In the genomic region with DNA sequence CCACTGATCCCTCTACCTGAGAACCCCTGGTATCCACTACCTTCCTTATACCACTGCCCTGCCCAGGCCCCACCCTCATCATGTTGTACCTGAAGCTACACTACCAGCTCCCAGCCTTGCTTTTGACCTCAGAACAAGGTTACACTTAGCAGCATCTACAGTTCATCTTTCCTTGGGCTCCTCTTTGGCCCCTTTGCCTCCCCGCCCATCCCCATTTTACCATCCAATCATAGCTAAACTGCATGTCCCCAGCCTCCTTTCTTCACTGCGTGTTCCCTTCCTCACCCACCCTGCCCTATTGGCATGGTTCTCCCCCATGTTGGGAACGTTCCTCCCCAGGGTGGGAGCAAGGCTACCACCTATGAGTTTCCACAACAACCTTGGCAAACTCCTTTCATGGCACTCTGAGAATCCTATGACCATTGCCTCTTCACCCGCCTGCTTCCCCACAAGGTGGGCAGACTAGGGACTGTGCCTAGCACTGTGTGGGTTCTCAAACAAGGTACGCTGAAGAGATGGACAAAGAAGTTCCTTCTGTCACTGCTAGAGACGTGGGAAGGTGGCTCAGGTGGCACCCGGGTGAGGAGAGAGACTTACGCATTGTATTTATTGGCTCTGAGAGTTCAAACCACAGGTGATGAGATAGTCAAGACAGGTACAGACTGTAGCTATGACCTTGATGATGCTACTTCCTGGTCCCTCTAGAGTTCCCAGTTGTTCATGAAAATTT, we compare ENCODE assay signal across 1 cellular context.
TF ChIP-seq lines count a peak whose summit lies in the region.

No MANE protein-coding gene starts in this region.

TF ChIP-seq in SK-N-SH treated with all-trans-retinoic acid at 6 μM for 48 hours, 23 proteins besides CTCF, POLR2A, EP300 and RAD21 (continued from another document):
- TF ChIP-seq, protein P1, sequence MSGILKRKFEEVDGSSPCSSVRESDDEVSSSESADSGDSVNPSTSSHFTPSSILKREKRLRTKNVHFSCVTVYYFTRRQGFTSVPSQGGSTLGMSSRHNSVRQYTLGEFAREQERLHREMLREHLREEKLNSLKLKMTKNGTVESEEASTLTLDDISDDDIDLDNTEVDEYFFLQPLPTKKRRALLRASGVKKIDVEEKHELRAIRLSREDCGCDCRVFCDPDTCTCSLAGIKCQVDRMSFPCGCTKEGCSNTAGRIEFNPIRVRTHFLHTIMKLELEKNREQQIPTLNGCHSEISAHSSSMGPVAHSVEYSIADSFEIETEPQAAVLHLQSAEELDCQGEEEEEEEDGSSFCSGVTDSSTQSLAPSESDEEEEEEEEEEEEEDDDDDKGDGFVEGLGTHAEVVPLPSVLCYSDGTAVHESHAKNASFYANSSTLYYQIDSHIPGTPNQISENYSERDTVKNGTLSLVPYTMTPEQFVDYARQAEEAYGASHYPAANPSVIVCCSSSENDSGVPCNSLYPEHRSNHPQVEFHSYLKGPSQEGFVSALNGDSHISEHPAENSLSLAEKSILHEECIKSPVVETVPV (CRISPR knock-in tag; IDR thresholded peaks at IDR 0.05): no peak
- TF ChIP-seq ZNF565 (CRISPR knock-in tag; conservative IDR thresholded peaks at IDR 0.05; ENCODE audit: low read depth): no peak
- TF ChIP-seq TOX (CRISPR knock-in tag; IDR thresholded peaks at IDR 0.05; ENCODE audit: borderline replicate concordance): no peak
- no peak for TF ChIP-seq ISL1 (CRISPR knock-in tag; IDR thresholded peaks at IDR 0.05)
- TF ChIP-seq ESRRG (CRISPR knock-in tag; IDR thresholded peaks at IDR 0.05): no peak
